1 cellular context compared by ENCODE assay signal in the genomic region with DNA sequence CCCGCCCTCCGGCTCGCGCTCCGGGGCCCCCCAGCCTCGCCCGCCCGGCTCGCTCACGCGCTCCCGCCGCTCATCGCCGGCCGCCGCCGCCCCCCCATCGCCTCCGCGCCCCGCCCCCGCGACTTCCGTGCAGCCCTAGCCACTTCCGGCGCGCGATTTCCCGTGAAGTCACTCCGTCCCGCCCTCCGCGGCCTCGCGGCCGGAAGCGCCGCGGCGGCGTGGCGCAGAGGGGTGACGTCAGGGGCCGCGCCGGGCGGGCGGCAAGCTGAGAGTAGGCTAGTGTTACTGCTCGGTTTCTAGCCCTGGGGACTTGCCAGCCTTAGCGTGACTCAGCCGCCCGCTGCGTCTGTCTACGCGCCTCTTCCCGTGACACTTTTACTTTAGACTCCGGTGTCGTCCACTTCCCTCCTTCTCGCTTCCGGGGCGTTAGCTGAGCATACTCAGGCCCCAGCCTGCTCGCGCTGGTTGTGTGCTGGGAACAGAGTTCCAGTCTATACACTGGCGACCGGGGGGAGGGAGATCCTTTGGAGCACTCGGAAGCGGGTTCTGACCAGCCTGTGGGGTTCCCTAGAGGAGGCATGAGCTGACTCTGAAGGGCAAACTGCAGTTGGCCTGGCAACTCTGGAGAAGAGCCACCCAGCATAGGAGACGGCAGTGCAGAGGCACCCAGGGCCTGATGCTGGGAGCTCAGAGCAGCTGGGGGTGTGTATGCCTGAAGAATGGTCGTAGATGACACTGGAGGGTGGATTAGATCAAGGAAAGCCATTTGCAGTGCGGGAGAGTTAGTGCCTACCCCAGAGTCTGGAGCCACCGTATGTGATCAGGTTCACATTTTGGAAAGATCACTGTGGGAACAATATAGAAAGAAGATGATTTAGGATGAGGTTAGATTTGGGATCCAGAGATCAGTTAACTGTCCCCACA.
TF ChIP-seq lines count a peak whose summit lies in the region.

A gene (minus strand): TSS at position 137 of the 924 bp plus-strand sequence. CDS start 182 bp downstream, outside the sequence.

TF ChIP-seq in H1, 55 proteins besides CTCF, POLR2A, EP300 and RAD21 (continued from another document):
- no peak for TF ChIP-seq POU5F1 (IDR thresholded peaks at IDR 0.05; ENCODE audit: low read depth, low read length)
- peak; percentile 82 for TF ChIP-seq JUND (IDR thresholded peaks at IDR 0.05; ENCODE audit: low read length)
- TF ChIP-seq BACH1 (IDR thresholded peaks at IDR 0.05; ENCODE audit: low read length): peak; percentile 54; the same call in 1 of the 2 replicates
